Comparison of ENCODE assay signal across 24 cellular contexts in the genomic region with DNA sequence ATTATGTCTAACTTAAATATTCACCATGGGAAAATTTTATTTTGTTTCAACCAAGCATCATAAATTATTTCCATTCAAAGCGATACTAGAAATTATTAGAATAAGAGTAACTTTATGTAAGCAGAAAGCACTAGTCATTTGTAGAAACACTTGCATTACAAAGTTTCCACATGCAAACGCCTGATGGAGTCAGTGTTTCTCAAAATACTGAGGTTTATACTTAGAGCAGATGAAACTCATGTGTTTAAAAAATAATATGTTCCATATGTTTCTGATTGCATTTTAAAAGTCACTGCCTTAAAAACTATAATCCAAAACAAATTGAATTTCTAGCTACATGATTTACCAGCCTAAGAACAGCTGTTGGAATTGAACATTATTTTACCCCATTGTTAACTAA.
DNase-seq lines count a peak whose midpoint lies in the region; TF ChIP-seq lines count a peak whose summit lies in the region.
"Had no signal": no experiment of that assay in that cellular context is flagged by ENCODE, and none has a peak within 500 bp of the region (broad histone marks: within the 10 kb centered on the region; RNA-seq: fewer than 3 reads in every experiment).

No MANE protein-coding gene starts in this region.

- no peaks in the 10 kb centered on the region for H3K9me2 ChIP-seq in hepatocyte (replicated peaks; ENCODE audit: insufficient read depth)

- no peaks in the 10 kb centered on the region for H3K9me3 Mint-ChIP-seq in MCF 10A (ENCODE audit: unreplicated experiment)
- H3K9me3 Mint-ChIP-seq: GM23338, H9 had no signal

- BruUV-seq in MCF 10A (replicated peaks; lab: Mats Ljungman, UMichigan), result no TSS peak

- no peaks in the 10 kb centered on the region for H3K4me1 Mint-ChIP-seq in MCF 10A (ENCODE audit: insufficient read depth, unreplicated experiment)
- H3K4me1 Mint-ChIP-seq: CD14-positive monocyte; CD8-positive, alpha-beta memory T cell; GM23338; H9 had no signal

- no peaks in the 10 kb centered on the region for H3K4me1 ChIP-seq in hepatocyte (ENCODE audit: insufficient read depth)
- H3K4me1 ChIP-seq: A549; BE2C; BLaER1 treated with 17β-estradiol and CSF1 and Interleukin-3, amounts not matched to agents 10 nM and 100 nM had no signal

- DNase-seq in SK-N-MC (ENCODE audit: low read depth, low spot score) (no peak), dedifferentiated amniotic fluid mesenchymal stem cell (ENCODE audit: extremely low spot score) (peak; percentile 46), fibroblast of gingiva (ENCODE audit: low read depth) (peak; percentile 7), hepatocyte (ENCODE audit: low spot score) (no peak), NCI-H524 (lab: John Stamatoyannopoulos, UW) (no peak), MCF 10A (ENCODE audit: unreplicated experiment) (no peak), NCI-H1092 (lab: John Stamatoyannopoulos, UW) (no peak), NCI-H446 (lab: John Stamatoyannopoulos, UW) (no peak)
- DNase-seq: 8988T; ACHN; AML-193; BE2C; CD4-positive, alpha-beta T cell; CD8-positive, alpha-beta memory T cell; DMS 273 treated with DMSO at 0.1 percent for 48 hours; DMS79; EL; GDM1; H9 had no signal

- intact Hi-C loops in MCF 10A (cut with micrococcal nuclease), result no loop called here

- H3K27ac ChIP-seq in SK-N-MC (peak overlapping the region; percentile 63; the same call in 1 of the 2 replicates), hepatocyte (no peak overlapping the region)
- H3K27ac ChIP-seq: A549; BLaER1 treated with 17β-estradiol and CSF1 and Interleukin-3, amounts not matched to agents 10 nM and 100 nM had no signal

- CTCF ChIA-PET in MCF 10A (lab: Yijun Ruan, JAX), result no interaction called here

- H3K36me3 Mint-ChIP-seq in MCF 10A (ENCODE audit: insufficient read depth, unreplicated experiment), result no peaks in the 10 kb centered on the region
- H3K36me3 Mint-ChIP-seq: CD14-positive monocyte; CD8-positive, alpha-beta memory T cell had no signal

- 0 out of 2 replicates have a peak overlapping the region, but pooled peaks have one; percentile 5 for H3K4me3 ChIP-seq in SK-N-MC
- H3K4me3 ChIP-seq in hepatocyte, result no peak overlapping the region
- H3K4me3 ChIP-seq: A549; BLaER1 treated with 17β-estradiol and CSF1 and Interleukin-3, amounts not matched to agents 10 nM and 100 nM; GM12878; GM23338 had no signal

- no peaks in the 10 kb centered on the region for H3K27me3 Mint-ChIP-seq in MCF 10A (ENCODE audit: insufficient read depth, unreplicated experiment)
- H3K27me3 Mint-ChIP-seq: CD4-positive, alpha-beta T cell; CD8-positive, alpha-beta memory T cell had no signal

- TF ChIP-seq CTCF in hepatocyte (IDR thresholded peaks at IDR 0.05; ENCODE audit: poor library complexity) (peak; percentile 2), MCF 10A (IDR thresholded peaks at IDR 0.05; ENCODE audit: unreplicated experiment) (no peak)

- no peaks in the 10 kb centered on the region for H3K79me2 ChIP-seq in hepatocyte

- 66% methylated on average over 2 of the region's 2 CpGs for WGBS in hepatocyte (ENCODE audit: low lambda C conversion rate, missing lambda C conversion rate)

- H3K9ac ChIP-seq in SK-N-MC (ENCODE audit: insufficient read length), result no peak overlapping the region
- H3K9ac ChIP-seq: BLaER1 treated with 17β-estradiol and CSF1 and Interleukin-3, amounts not matched to agents 10 nM and 100 nM had no signal

- no peaks in the 10 kb centered on the region for H3K9me3 ChIP-seq in SK-N-MC (ENCODE audit: low read depth, low read length)
- no peaks in the 10 kb centered on the region for H3K9me3 ChIP-seq in hepatocyte (ENCODE audit: low read depth)
- H3K9me3 ChIP-seq: A549; BE2C; BLaER1 treated with 17β-estradiol and CSF1 and Interleukin-3, amounts not matched to agents 10 nM and 100 nM had no signal

- no peak overlapping the region for H2AFZ ChIP-seq in hepatocyte
- H2AFZ ChIP-seq: GM23338 had no signal

- no peak overlapping the region for H3K27ac Mint-ChIP-seq in MCF 10A (ENCODE audit: low read depth, unreplicated experiment)
- H3K27ac Mint-ChIP-seq: CD14-positive monocyte; CD4-positive, alpha-beta T cell; CD8-positive, alpha-beta memory T cell; GM23338; H9 had no signal

- POLR2A ChIA-PET in MCF 10A (lab: Yijun Ruan, JAX), result no interaction called here

- H3K4me3 Mint-ChIP-seq in MCF 10A (ENCODE audit: unreplicated experiment), result no peak overlapping the region
- H3K4me3 Mint-ChIP-seq: CD14-positive monocyte; CD4-positive, alpha-beta T cell; CD8-positive, alpha-beta memory T cell; GM23338; H9 had no signal

- H3K4me2 ChIP-seq in hepatocyte, result no peak overlapping the region
- H3K4me2 ChIP-seq: A549; BLaER1 treated with 17β-estradiol and CSF1 and Interleukin-3, amounts not matched to agents 10 nM and 100 nM; GM23338 had no signal

- no peaks in the 10 kb centered on the region for H4K20me1 ChIP-seq in hepatocyte (ENCODE audit: insufficient read depth, poor library complexity, severe bottlenecking)
- H4K20me1 ChIP-seq: BLaER1 treated with 17β-estradiol and CSF1 and Interleukin-3, amounts not matched to agents 10 nM and 100 nM had no signal

- H3K36me3 ChIP-seq in SK-N-MC (ENCODE audit: insufficient read depth, low read length) (no peaks in the 10 kb centered on the region), hepatocyte (replicated peaks; ENCODE audit: insufficient read depth, low read depth) (no peaks in the 10 kb centered on the region)
- H3K36me3 ChIP-seq: BE2C; BLaER1 treated with 17β-estradiol and CSF1 and Interleukin-3, amounts not matched to agents 10 nM and 100 nM had no signal

- H3K27me3 ChIP-seq in hepatocyte, result no peaks in the 10 kb centered on the region
- H3K27me3 ChIP-seq: BE2C; BLaER1 treated with 17β-estradiol and CSF1 and Interleukin-3, amounts not matched to agents 10 nM and 100 nM had no signal

Comparison
In these comparisons a context has a peak if more than half of its experiments do, and no peak if none do; other contexts are left out.
1. DNase-seq: peak in dedifferentiated amniotic fluid mesenchymal stem cell (single experiment) and fibroblast of gingiva (single experiment); none in SK-N-MC (single experiment), hepatocyte (single experiment), NCI-H524 (0 of 2), MCF 10A (single experiment), NCI-H1092 (single experiment) and NCI-H446 (0 of 2).